Comparison of ENCODE assay signal across 33 cellular contexts in genomic region chr20:2168946-2169345, GRCh38.
"Had no signal": no experiment of that assay in that cellular context is flagged by ENCODE, and none has a peak within 500 bp of the region (broad histone marks: within the 10 kb centered on the region; RNA-seq: fewer than 3 reads in every experiment).

No MANE protein-coding gene starts in this region.

- H3K4me1 ChIP-seq: breast epithelium, colonic mucosa had no signal

- H3K4me3 ChIP-seq: ascending aorta, breast epithelium, cardiac muscle cell, colonic mucosa, esophagus squamous epithelium, gastroesophageal sphincter had no signal

- H3K27ac ChIP-seq: ascending aorta, breast epithelium, cardiac muscle cell, colonic mucosa, epithelial cell of prostate, esophagus squamous epithelium, gastroesophageal sphincter, WERI-Rb-1 had no signal

- H3K27me3 ChIP-seq: ascending aorta, breast epithelium, colonic mucosa had no signal

- ATAC-seq: activated CD4-positive, CD25-positive, alpha-beta regulatory T cell treated with anti-CD3 and anti-CD28 coated beads, Interleukin-2, amount 50 U/mL, for 24 hours; activated CD8-positive, alpha-beta memory T cell treated with anti-CD3 and anti-CD28 coated beads, Interleukin-2, amount 10 ng/mL, durations not matched to agents 7 days and 5 days; activated CD8-positive, alpha-beta T cell treated with anti-CD3 and anti-CD28 coated beads for 36 hours; activated naive CD4-positive, alpha-beta T cell treated with anti-CD3 and anti-CD28 coated beads, Interleukin-2, amount 50 U/mL, for 72 hours; activated T-cell treated with anti-CD3 and anti-CD28 coated beads, Interleukin-2, amount 50 U/mL, for 72 hours; gastroesophageal sphincter; T-helper 17 cell had no signal

- DNase-seq: activated B cell treated with CpG ODN at 0.5 μM for 24 hours; activated CD4-positive, alpha-beta T cell treated with anti-CD3 and anti-CD28 coated beads for 48 hours; activated CD4-positive, alpha-beta T cell treated with anti-CD3 and anti-CD28 coated beads, Interleukin-2, amount 50 U/mL, for 1 hour; activated CD4-positive, alpha-beta T cell treated with anti-CD3 and anti-CD28 coated beads, Interleukin-2, amount 50 U/mL, for 48 hours; activated CD8-positive, alpha-beta memory T cell treated with anti-CD3 and anti-CD28 coated beads, Interleukin-2, amount 10 ng/mL, durations not matched to agents 7 days and 5 days; activated CD8-positive, alpha-beta memory T cell treated with anti-CD3 and anti-CD28 coated beads, Interleukin-2, amount 50 U/mL, for 4 hours; activated CD8-positive, alpha-beta T cell treated with anti-CD3 and anti-CD28 coated beads for 36 hours; activated gamma-delta T cell; activated naive CD4-positive, alpha-beta T cell; activated naive CD4-positive, alpha-beta T cell treated with anti-CD3 and anti-CD28 coated beads, Interleukin-2, amount 10 ng/mL, durations not matched to agents 7 days and 5 days; activated naive CD8-positive, alpha-beta T cell treated with anti-CD3 and anti-CD28 coated beads, Interleukin-2, amount 10 ng/mL, durations not matched to agents 7 days and 5 days; activated T-cell treated with anti-CD3 and anti-CD28 coated beads for 4 hours; activated T-cell treated with anti-CD3 and anti-CD28 coated beads, Interleukin-2, amount 50 U/mL, for 24 hours; activated T-cell treated with anti-CD3 and anti-CD28 coated beads, Interleukin-2, amount 50 U/mL, for 72 hours; central memory CD4-positive, alpha-beta T cell; cerebellar nuclear complex; colonic mucosa; effector CD8-positive, alpha-beta T cell; esophagus squamous epithelium; foreskin melanocyte; T-helper 1 cell; T-helper 17 cell; T1000; WERI-Rb-1 had no signal

- H3K36me3 ChIP-seq: ascending aorta, breast epithelium, cardiac muscle cell, colonic mucosa, esophagus squamous epithelium, gastroesophageal sphincter, WERI-Rb-1 had no signal

- H3K9me3 ChIP-seq: ascending aorta, breast epithelium, colonic mucosa, esophagus squamous epithelium, gastroesophageal sphincter had no signal

- FAIRE-seq: endometrium, endothelial cell of umbilical vein had no signal
